In the genomic region with DNA sequence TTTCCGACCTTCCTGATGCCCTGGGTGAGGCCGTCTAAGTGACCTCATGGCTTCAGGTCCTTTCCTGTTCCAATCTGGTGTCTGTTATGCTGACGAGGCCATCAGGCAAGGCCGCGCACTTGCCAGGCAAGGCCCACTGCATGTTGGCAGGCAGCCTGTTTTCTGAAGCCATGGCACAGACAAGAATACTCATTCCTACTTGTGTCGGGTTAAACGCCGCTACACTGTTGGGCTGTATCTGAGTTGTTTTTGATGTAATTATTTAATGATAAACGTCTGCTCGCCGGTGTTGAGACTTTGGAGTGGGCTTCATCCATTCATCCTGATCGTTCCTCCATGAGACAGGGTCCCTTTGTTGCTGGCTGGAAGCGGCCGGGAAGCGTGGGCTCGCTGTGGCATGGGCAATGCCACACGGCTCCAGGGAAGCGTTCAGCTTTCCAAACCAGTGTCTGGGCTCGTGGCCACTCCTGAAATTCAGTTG, we compare ENCODE assay signal across 9 cellular contexts.
DNase-seq lines count a peak whose midpoint lies in the region; ATAC-seq and TF ChIP-seq lines count a peak whose summit lies in the region.
"Had no signal": no experiment of that assay in that cellular context is flagged by ENCODE, and none has a peak within 500 bp of the region (broad histone marks: within the 10 kb centered on the region; RNA-seq: fewer than 3 reads in every experiment).

No MANE protein-coding gene starts in this region.

- no peak for TF ChIP-seq POLR2A in stomach (IDR thresholded peaks at IDR 0.05)

- no peak for TF ChIP-seq EP300 in stomach (IDR thresholded peaks at IDR 0.05)

- no peaks in the 10 kb centered on the region for H3K27me3 ChIP-seq in layer of hippocampus (ENCODE audit: control insufficient read depth, insufficient read depth, low read length)
- H3K27me3 ChIP-seq in stomach, result no peaks in the 10 kb centered on the region

- intact Hi-C loops in stomach (cut with DNase I; ENCODE audit: low total_unique reads), result no loop called here

- TF ChIP-seq CTCF in stomach (IDR thresholded peaks at IDR 0.05), result no peak

- peak; percentile 44 for DNase-seq in NCI-H1105 treated with DMSO at 0.1 percent for 48 hours (lab: John Stamatoyannopoulos, UW)
- peak; percentile 71 for DNase-seq in cerebellar cortex (ENCODE audit: low spot score)
- DNase-seq in stomach, result peak; percentile 25
- no peak for DNase-seq in cerebellar nuclear complex (lab: John Stamatoyannopoulos, UW)
- DNase-seq: activated CD4-positive, alpha-beta T cell treated with anti-CD3 and anti-CD28 coated beads, Interleukin-2, amount 10 ng/mL, durations not matched to agents 24 days and 14 days; activated naive CD8-positive, alpha-beta T cell treated with anti-CD3 and anti-CD28 coated beads, Interleukin-2, amount 10 ng/mL, durations not matched to agents 7 days and 5 days had no signal

- H3K4me1 ChIP-seq in stomach, result peaks cover 0 to 22% (median 12%) of the 10 kb centered on the region in 4 donors

- peaks cover 8 to 20% (median 16%) of the 10 kb centered on the region in 4 donors for H3K36me3 ChIP-seq in stomach

- peak overlapping the region in 1 of 4 donors; percentile 1 for H3K4me3 ChIP-seq in stomach

- no peaks in the 10 kb centered on the region for H3K9me3 ChIP-seq in stomach

- ATAC-seq in HG03378 (IDR thresholded peaks at IDR 0.05; ENCODE audit: unreplicated experiment) (no peak), GM18867 (IDR thresholded peaks at IDR 0.05; ENCODE audit: unreplicated experiment) (no peak)

- peak overlapping the region; percentile 31 for H3K27ac ChIP-seq in layer of hippocampus (ENCODE audit: low read depth, low read length)
- H3K27ac ChIP-seq in stomach, result peak overlapping the region in 2 of 5 donors; percentile 57 to 66

- 80 to 86% (median 83%) methylated on average over 19 of the region's 19 CpGs for WGBS in stomach, 5 donors

Comparison
In these comparisons a context has a peak if more than half of its experiments do, and no peak if none do; other contexts are left out.
1. DNase-seq: peak in NCI-H1105 treated with DMSO at 0.1 percent for 48 hours (single experiment), cerebellar cortex (single experiment) and stomach (single experiment); none in cerebellar nuclear complex (0 of 2).